Comparison of ENCODE assay signal across 23 cellular contexts in the genomic region with DNA sequence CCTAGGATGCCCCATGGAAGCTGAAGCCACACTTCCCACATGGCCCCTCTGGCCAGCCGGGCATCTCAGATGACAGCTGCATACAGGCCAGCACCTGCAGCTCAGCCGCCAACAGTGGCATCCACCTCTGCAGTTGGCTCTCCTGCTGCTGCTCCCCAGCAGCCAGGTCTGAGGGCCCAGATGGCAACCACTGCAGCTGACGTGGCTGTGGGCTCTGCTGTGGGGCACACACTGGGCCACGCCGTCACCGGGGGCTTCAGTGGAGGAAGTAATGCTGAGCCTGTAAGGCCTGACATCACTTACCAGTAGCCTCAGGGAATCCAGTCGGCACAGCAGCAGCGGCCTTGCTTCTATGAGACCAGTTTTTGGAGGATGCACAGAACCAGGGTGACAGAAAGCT.
DNase-seq lines count a peak whose midpoint lies in the region; ATAC-seq lines count a peak whose summit lies in the region.
"Had no signal": no experiment of that assay in that cellular context is flagged by ENCODE, and none has a peak within 500 bp of the region (broad histone marks: within the 10 kb centered on the region; RNA-seq: fewer than 3 reads in every experiment).

No MANE protein-coding gene starts in this region.

- DNase-seq in stimulated activated naive CD8-positive, alpha-beta T cell treated with anti-CD3 and anti-CD28 coated beads, Interleukin-15, Interleukin-2, amounts not matched to agents 100 U/mL and 50 U/mL, for 24 hours, result no peak
- DNase-seq in stimulated activated naive CD8-positive, alpha-beta T cell treated with anti-CD3 and anti-CD28 coated beads, Interleukin-15, amount 100 ng/mL, for 72 hours, result no peak
- DNase-seq in SHP77 (lab: John Stamatoyannopoulos, UW) (peak; percentile 45 to 46), left kidney (ENCODE audit: low read depth, low spot score) (peak; percentile 57), nucleus accumbens (lab: John Stamatoyannopoulos, UW) (no peak)
- DNase-seq: CD4-positive, CD25-positive, alpha-beta regulatory T cell; COR-L47; DMS153; GDM1; GOT3; HFFc6; KG1; NCI-H1092 treated with DMSO at 0.1 percent for 48 hours; NCI-H1436 treated with DMSO at 0.1 percent for 48 hours; NCI-H1930; NCI-H2227 treated with DMSO at 0.1 percent for 48 hours; NCI-H510A treated with DMSO at 0.1 percent for 48 hours; NCI-H748 treated with DMSO at 0.1 percent for 48 hours; OCI-M1; SW 1271; T-helper 17 cell had no signal

- ATAC-seq in stimulated activated naive CD8-positive, alpha-beta T cell treated with anti-CD3 and anti-CD28 coated beads, Interleukin-15, Interleukin-2, amounts not matched to agents 100 U/mL and 50 U/mL, for 24 hours, result peak; percentile 23
- ATAC-seq in stimulated activated naive CD8-positive, alpha-beta T cell treated with anti-CD3 and anti-CD28 coated beads, Interleukin-15, amount 100 ng/mL, for 72 hours, result no peak
- ATAC-seq in HG03442 (IDR thresholded peaks at IDR 0.05; ENCODE audit: unreplicated experiment) (no peak), HG03135 (IDR thresholded peaks at IDR 0.05; ENCODE audit: unreplicated experiment) (no peak)
- ATAC-seq: T-helper 17 cell had no signal

- no peaks in the 10 kb centered on the region for H3K27me3 Mint-ChIP-seq in stimulated activated naive CD8-positive, alpha-beta T cell treated with anti-CD3 and anti-CD28 coated beads, Interleukin-15, amount 100 ng/mL, for 72 hours

- no peak overlapping the region for H3K27ac Mint-ChIP-seq in stimulated activated naive CD8-positive, alpha-beta T cell treated with anti-CD3 and anti-CD28 coated beads, Interleukin-15, amount 100 ng/mL, for 72 hours
- H3K27ac Mint-ChIP-seq: CD4-positive, CD25-positive, alpha-beta regulatory T cell; HFFc6 had no signal

- H3K4me3 Mint-ChIP-seq in stimulated activated naive CD8-positive, alpha-beta T cell treated with anti-CD3 and anti-CD28 coated beads, Interleukin-15, amount 100 ng/mL, for 72 hours, result no peak overlapping the region
- H3K4me3 Mint-ChIP-seq: CD4-positive, CD25-positive, alpha-beta regulatory T cell; HFFc6; T-helper 17 cell had no signal

- no peaks in the 10 kb centered on the region for H3K4me1 Mint-ChIP-seq in stimulated activated naive CD8-positive, alpha-beta T cell treated with anti-CD3 and anti-CD28 coated beads, Interleukin-15, amount 100 ng/mL, for 72 hours
- H3K4me1 Mint-ChIP-seq: CD4-positive, CD25-positive, alpha-beta regulatory T cell had no signal

- no peaks in the 10 kb centered on the region for H3K9me3 Mint-ChIP-seq in stimulated activated naive CD8-positive, alpha-beta T cell treated with anti-CD3 and anti-CD28 coated beads, Interleukin-15, amount 100 ng/mL, for 72 hours
- H3K9me3 Mint-ChIP-seq: CD4-positive, CD25-positive, alpha-beta regulatory T cell; HFFc6 had no signal

Comparison
In these comparisons a context has a peak if more than half of its experiments do, and no peak if none do; other contexts are left out.
1. DNase-seq: peak in SHP77 (2 of 2) and left kidney (single experiment); none in stimulated activated naive CD8-positive, alpha-beta T cell treated with anti-CD3 and anti-CD28 coated beads, Interleukin-15, Interleukin-2, amounts not matched to agents 100 U/mL and 50 U/mL, for 24 hours (single experiment), stimulated activated naive CD8-positive, alpha-beta T cell treated with anti-CD3 and anti-CD28 coated beads, Interleukin-15, amount 100 ng/mL, for 72 hours (0 of 2) and nucleus accumbens (0 of 56).